1 cellular context compared by ENCODE assay signal in the genomic region with DNA sequence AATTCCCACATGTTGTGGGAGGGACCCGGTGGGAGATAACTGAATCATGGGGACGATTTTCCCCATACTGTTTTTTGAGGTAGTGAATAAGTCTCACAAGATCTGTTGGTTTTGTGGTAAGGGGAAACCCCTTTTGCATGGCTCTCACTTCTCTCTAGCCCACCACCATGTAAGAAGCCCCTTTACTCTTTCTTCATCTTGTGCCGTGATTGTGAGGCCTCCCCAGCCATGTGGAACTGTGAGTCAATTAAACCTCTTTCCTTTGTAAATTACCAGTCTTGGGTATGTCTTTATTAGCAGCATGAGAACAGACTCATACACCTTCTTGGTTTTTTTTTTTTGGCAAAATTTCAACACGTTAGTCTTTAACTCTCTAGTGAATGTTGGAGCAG.
TF ChIP-seq lines count a peak whose summit lies in the region.

No MANE protein-coding gene starts in this region.

TF ChIP-seq in GM12878, 131 proteins besides CTCF, POLR2A, EP300 and RAD21 (continued from another document and continues in another):
- TF ChIP-seq, protein P1, sequence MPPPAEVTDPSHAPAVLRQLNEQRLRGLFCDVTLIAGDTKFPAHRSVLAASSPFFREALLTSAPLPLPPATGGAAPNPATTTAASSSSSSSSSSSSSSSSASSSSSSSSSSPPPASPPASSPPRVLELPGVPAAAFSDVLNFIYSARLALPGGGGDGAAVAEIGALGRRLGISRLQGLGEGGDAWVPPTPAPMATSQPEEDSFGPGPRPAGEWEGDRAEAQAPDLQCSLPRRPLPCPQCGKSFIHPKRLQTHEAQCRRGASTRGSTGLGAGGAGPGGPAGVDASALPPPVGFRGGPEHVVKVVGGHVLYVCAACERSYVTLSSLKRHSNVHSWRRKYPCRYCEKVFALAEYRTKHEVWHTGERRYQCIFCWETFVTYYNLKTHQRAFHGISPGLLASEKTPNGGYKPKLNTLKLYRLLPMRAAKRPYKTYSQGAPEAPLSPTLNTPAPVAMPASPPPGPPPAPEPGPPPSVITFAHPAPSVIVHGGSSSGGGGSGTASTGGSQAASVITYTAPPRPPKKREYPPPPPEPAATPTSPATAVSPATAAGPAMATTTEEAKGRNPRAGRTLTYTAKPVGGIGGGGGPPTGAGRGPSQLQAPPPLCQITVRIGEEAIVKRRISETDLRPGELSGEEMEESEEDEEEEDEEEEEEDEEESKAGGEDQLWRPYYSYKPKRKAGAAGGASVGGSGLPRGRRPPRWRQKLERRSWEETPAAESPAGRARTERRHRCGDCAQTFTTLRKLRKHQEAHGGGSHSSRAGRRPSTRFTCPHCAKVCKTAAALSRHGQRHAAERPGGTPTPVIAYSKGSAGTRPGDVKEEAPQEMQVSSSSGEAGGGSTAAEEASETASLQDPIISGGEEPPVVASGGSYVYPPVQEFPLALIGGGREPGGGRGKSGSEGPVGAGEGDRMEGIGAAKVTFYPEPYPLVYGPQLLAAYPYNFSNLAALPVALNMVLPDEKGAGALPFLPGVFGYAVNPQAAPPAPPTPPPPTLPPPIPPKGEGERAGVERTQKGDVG (CRISPR knock-in tag; IDR thresholded peaks at IDR 0.05), result no peak
- peak; percentile 46; the same call in 1 of the 2 replicates for TF ChIP-seq ZNF24 (IDR thresholded peaks at IDR 0.05)
- TF ChIP-seq JUND (IDR thresholded peaks at IDR 0.05; ENCODE audit: low read depth, low read length), result no peak
- peak; percentile 51 for TF ChIP-seq BCL11A (IDR thresholded peaks at IDR 0.05; ENCODE audit: low read depth, low read length)
- TF ChIP-seq, protein P2, sequence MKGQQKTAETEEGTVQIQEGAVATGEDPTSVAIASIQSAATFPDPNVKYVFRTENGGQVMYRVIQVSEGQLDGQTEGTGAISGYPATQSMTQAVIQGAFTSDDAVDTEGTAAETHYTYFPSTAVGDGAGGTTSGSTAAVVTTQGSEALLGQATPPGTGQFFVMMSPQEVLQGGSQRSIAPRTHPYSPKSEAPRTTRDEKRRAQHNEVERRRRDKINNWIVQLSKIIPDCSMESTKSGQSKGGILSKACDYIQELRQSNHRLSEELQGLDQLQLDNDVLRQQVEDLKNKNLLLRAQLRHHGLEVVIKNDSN (IDR thresholded peaks at IDR 0.05; ENCODE audit: borderline replicate concordance, extremely low read length, insufficient read depth, low read depth, low read length), result no peak
- TF ChIP-seq CEBPB (IDR thresholded peaks at IDR 0.05; ENCODE audit: borderline replicate concordance in 1 of 2, low read depth in 2 of 2, low read length in 2 of 2), result 0 out of 4 replicates have a peak, but pooled peaks of 1 of the 2 experiments have one; percentile 53
- no peak for TF ChIP-seq NR2F1 (conservative IDR thresholded peaks at IDR 0.05)
- TF ChIP-seq PML (IDR thresholded peaks at IDR 0.05; ENCODE audit: low read length), result peak; percentile 56; the same call in 1 of the 2 replicates
- TF ChIP-seq, protein P3, sequence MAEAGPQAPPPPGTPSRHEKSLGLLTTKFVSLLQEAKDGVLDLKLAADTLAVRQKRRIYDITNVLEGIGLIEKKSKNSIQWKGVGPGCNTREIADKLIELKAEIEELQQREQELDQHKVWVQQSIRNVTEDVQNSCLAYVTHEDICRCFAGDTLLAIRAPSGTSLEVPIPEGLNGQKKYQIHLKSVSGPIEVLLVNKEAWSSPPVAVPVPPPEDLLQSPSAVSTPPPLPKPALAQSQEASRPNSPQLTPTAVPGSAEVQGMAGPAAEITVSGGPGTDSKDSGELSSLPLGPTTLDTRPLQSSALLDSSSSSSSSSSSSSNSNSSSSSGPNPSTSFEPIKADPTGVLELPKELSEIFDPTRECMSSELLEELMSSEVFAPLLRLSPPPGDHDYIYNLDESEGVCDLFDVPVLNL (IDR thresholded peaks at IDR 0.05; ENCODE audit: low read depth, low read length), result no peak
- no peak for TF ChIP-seq STAT3 (IDR thresholded peaks at IDR 0.05; ENCODE audit: low read depth, low read length)
- TF ChIP-seq, protein P4, sequence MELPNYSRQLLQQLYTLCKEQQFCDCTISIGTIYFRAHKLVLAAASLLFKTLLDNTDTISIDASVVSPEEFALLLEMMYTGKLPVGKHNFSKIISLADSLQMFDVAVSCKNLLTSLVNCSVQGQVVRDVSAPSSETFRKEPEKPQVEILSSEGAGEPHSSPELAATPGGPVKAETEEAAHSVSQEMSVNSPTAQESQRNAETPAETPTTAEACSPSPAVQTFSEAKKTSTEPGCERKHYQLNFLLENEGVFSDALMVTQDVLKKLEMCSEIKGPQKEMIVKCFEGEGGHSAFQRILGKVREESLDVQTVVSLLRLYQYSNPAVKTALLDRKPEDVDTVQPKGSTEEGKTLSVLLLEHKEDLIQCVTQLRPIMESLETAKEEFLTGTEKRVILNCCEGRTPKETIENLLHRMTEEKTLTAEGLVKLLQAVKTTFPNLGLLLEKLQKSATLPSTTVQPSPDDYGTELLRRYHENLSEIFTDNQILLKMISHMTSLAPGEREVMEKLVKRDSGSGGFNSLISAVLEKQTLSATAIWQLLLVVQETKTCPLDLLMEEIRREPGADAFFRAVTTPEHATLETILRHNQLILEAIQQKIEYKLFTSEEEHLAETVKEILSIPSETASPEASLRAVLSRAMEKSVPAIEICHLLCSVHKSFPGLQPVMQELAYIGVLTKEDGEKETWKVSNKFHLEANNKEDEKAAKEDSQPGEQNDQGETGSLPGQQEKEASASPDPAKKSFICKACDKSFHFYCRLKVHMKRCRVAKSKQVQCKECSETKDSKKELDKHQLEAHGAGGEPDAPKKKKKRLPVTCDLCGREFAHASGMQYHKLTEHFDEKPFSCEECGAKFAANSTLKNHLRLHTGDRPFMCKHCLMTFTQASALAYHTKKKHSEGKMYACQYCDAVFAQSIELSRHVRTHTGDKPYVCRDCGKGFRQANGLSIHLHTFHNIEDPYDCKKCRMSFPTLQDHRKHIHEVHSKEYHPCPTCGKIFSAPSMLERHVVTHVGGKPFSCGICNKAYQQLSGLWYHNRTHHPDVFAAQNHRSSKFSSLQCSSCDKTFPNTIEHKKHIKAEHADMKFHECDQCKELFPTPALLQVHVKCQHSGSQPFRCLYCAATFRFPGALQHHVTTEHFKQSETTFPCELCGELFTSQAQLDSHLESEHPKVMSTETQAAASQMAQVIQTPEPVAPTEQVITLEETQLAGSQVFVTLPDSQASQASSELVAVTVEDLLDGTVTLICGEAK (IDR thresholded peaks at IDR 0.05; ENCODE audit: borderline replicate concordance), result peak; percentile 58; the same call in 1 of the 2 replicates
- no peak for TF ChIP-seq RB1 (IDR thresholded peaks at IDR 0.05; ENCODE audit: borderline replicate concordance)
- TF ChIP-seq IKZF1 (conservative IDR thresholded peaks at IDR 0.05), result peak; percentile 68
- TF ChIP-seq BACH1 (IDR thresholded peaks at IDR 0.05; ENCODE audit: borderline replicate concordance), result 0 out of 2 replicates have a peak, but pooled peaks have one; percentile 47
- TF ChIP-seq KAT2A (conservative IDR thresholded peaks at IDR 0.05; ENCODE audit: control insufficient read depth, low read depth, low read length), result no peak
- TF ChIP-seq, protein P5, sequence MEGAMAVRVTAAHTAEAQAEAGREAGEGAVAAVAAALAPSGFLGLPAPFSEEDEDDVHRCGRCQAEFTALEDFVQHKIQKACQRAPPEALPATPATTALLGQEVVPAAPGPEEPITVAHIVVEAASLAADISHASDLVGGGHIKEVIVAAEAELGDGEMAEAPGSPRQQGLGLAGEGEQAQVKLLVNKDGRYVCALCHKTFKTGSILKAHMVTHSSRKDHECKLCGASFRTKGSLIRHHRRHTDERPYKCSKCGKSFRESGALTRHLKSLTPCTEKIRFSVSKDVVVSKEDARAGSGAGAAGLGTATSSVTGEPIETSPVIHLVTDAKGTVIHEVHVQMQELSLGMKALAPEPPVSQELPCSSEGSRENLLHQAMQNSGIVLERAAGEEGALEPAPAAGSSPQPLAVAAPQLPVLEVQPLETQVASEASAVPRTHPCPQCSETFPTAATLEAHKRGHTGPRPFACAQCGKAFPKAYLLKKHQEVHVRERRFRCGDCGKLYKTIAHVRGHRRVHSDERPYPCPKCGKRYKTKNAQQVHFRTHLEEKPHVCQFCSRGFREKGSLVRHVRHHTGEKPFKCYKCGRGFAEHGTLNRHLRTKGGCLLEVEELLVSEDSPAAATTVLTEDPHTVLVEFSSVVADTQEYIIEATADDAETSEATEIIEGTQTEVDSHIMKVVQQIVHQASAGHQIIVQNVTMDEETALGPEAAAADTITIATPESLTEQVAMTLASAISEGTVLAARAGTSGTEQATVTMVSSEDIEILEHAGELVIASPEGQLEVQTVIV (IDR thresholded peaks at IDR 0.05; ENCODE audit: borderline replicate concordance, partially characterized antibody), result no peak
- TF ChIP-seq, protein P6, sequence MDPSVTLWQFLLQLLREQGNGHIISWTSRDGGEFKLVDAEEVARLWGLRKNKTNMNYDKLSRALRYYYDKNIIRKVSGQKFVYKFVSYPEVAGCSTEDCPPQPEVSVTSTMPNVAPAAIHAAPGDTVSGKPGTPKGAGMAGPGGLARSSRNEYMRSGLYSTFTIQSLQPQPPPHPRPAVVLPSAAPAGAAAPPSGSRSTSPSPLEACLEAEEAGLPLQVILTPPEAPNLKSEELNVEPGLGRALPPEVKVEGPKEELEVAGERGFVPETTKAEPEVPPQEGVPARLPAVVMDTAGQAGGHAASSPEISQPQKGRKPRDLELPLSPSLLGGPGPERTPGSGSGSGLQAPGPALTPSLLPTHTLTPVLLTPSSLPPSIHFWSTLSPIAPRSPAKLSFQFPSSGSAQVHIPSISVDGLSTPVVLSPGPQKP (IDR thresholded peaks at IDR 0.05; ENCODE audit: low read depth, low read length), result no peak
- TF ChIP-seq SREBF2 (IDR thresholded peaks at IDR 0.05; ENCODE audit: low read length), result no peak
- TF ChIP-seq SP1 (IDR thresholded peaks at IDR 0.05; ENCODE audit: low read depth, low read length), result no peak
- no peak for TF ChIP-seq NFXL1 (IDR thresholded peaks at IDR 0.05; ENCODE audit: borderline replicate concordance)
- no peak for TF ChIP-seq ZNF622 (IDR thresholded peaks at IDR 0.05)
- peak; percentile 54; the same call in 1 of the 2 replicates for TF ChIP-seq CREM (IDR thresholded peaks at IDR 0.05; ENCODE audit: low read depth)
- TF ChIP-seq SUZ12 (IDR thresholded peaks at IDR 0.05; ENCODE audit: unreplicated experiment), result no peak
- TF ChIP-seq, protein P7, sequence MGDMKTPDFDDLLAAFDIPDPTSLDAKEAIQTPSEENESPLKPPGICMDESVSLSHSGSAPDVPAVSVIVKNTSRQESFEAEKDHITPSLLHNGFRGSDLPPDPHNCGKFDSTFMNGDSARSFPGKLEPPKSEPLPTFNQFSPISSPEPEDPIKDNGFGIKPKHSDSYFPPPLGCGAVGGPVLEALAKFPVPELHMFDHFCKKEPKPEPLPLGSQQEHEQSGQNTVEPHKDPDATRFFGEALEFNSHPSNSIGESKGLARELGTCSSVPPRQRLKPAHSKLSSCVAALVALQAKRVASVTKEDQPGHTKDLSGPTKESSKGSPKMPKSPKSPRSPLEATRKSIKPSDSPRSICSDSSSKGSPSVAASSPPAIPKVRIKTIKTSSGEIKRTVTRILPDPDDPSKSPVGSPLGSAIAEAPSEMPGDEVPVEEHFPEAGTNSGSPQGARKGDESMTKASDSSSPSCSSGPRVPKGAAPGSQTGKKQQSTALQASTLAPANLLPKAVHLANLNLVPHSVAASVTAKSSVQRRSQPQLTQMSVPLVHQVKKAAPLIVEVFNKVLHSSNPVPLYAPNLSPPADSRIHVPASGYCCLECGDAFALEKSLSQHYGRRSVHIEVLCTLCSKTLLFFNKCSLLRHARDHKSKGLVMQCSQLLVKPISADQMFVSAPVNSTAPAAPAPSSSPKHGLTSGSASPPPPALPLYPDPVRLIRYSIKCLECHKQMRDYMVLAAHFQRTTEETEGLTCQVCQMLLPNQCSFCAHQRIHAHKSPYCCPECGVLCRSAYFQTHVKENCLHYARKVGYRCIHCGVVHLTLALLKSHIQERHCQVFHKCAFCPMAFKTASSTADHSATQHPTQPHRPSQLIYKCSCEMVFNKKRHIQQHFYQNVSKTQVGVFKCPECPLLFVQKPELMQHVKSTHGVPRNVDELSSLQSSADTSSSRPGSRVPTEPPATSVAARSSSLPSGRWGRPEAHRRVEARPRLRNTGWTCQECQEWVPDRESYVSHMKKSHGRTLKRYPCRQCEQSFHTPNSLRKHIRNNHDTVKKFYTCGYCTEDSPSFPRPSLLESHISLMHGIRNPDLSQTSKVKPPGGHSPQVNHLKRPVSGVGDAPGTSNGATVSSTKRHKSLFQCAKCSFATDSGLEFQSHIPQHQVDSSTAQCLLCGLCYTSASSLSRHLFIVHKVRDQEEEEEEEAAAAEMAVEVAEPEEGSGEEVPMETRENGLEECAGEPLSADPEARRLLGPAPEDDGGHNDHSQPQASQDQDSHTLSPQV (IDR thresholded peaks at IDR 0.05), result no peak
- TF ChIP-seq, protein P8, sequence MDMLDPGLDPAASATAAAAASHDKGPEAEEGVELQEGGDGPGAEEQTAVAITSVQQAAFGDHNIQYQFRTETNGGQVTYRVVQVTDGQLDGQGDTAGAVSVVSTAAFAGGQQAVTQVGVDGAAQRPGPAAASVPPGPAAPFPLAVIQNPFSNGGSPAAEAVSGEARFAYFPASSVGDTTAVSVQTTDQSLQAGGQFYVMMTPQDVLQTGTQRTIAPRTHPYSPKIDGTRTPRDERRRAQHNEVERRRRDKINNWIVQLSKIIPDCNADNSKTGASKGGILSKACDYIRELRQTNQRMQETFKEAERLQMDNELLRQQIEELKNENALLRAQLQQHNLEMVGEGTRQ (IDR thresholded peaks at IDR 0.05; ENCODE audit: borderline replicate concordance, low read depth, low read length), result no peak
- no peak for TF ChIP-seq ZSCAN29 (IDR thresholded peaks at IDR 0.05)
- TF ChIP-seq, protein P9, sequence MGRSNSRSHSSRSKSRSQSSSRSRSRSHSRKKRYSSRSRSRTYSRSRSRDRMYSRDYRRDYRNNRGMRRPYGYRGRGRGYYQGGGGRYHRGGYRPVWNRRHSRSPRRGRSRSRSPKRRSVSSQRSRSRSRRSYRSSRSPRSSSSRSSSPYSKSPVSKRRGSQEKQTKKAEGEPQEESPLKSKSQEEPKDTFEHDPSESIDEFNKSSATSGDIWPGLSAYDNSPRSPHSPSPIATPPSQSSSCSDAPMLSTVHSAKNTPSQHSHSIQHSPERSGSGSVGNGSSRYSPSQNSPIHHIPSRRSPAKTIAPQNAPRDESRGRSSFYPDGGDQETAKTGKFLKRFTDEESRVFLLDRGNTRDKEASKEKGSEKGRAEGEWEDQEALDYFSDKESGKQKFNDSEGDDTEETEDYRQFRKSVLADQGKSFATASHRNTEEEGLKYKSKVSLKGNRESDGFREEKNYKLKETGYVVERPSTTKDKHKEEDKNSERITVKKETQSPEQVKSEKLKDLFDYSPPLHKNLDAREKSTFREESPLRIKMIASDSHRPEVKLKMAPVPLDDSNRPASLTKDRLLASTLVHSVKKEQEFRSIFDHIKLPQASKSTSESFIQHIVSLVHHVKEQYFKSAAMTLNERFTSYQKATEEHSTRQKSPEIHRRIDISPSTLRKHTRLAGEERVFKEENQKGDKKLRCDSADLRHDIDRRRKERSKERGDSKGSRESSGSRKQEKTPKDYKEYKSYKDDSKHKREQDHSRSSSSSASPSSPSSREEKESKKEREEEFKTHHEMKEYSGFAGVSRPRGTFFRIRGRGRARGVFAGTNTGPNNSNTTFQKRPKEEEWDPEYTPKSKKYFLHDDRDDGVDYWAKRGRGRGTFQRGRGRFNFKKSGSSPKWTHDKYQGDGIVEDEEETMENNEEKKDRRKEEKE (IDR thresholded peaks at IDR 0.05), result no peak
- no peak for TF ChIP-seq SMC3 (IDR thresholded peaks at IDR 0.05; ENCODE audit: borderline replicate concordance, low read length)
- peak; percentile 55 for TF ChIP-seq ATF7 (IDR thresholded peaks at IDR 0.05; ENCODE audit: low read depth)
- peak; percentile 39; the same call in 1 of the 2 replicates for TF ChIP-seq BMI1 (IDR thresholded peaks at IDR 0.05; ENCODE audit: borderline replicate concordance)
- no peak for TF ChIP-seq TBL1XR1 (IDR thresholded peaks at IDR 0.05; ENCODE audit: low read depth, low read length)
- TF ChIP-seq PAX5 (IDR thresholded peaks at IDR 0.05; ENCODE audit: borderline replicate concordance, low read depth, low read length), result peak; percentile 72; the same call in 1 of the 2 replicates
- TF ChIP-seq NFYA (IDR thresholded peaks at IDR 0.05; ENCODE audit: borderline replicate concordance, low read depth, low read length), result no peak
- no peak for TF ChIP-seq RFX5 (IDR thresholded peaks at IDR 0.05; ENCODE audit: low read depth, low read length)
